8 cellular contexts compared by ENCODE assay signal in genomic region chr3:38164136-38164965, GRCh38. TPM values are rescaled to one million over a fixed set of nuclear protein-coding genes. Genes with fewer than 3 reads are reported as not detected.
A peak's percentile ranks its signal among the peaks of the same experiment; 100 is the strongest.
DNase-seq lines count a peak whose midpoint lies in the region; ATAC-seq and TF ChIP-seq lines count a peak whose summit lies in the region.

No MANE protein-coding gene starts in this region.

- no peaks in the 10 kb centered on the region for H3K9me3 ChIP-seq in iPS-18a (ENCODE audit: control insufficient read depth, low read depth, low read length)
- no peaks in the 10 kb centered on the region for H3K9me3 ChIP-seq in subcutaneous abdominal adipose tissue (ENCODE audit: control insufficient read depth in 5 of 5, low read length in 5 of 5)

- H3K4me3 ChIP-seq in BJ (ENCODE audit: low read depth, low read length) (peak overlapping the region; percentile 74), iPS-18a (ENCODE audit: low read length) (peak overlapping the region; percentile 90), subcutaneous abdominal adipose tissue (ENCODE audit: low read depth in 1 of 5, low read length in 5 of 5) (peak overlapping the region; percentile 61 to 95 (median 84))

- H3K27me3 ChIP-seq in BJ (ENCODE audit: control insufficient read depth, insufficient read depth, low read length) (no peaks in the 10 kb centered on the region), iPS-18a (ENCODE audit: control insufficient read depth, insufficient read depth, low read length) (no peaks in the 10 kb centered on the region), subcutaneous abdominal adipose tissue (ENCODE audit: control insufficient read depth in 5 of 5, insufficient read depth in 4 of 5, low read length in 5 of 5) (no peaks in the 10 kb centered on the region)

- POLR2A ChIA-PET in BJ (lab: Charles Lee): interaction anchor here (0.6 to 1.5 kb wide), 3 partner anchors 28 to 1098 kb away, joined by 3 to 7 read pairs (median 5); partner anchors contain the start of gene ACAA1
- POLR2A ChIA-PET in HEK293T (lab: Yijun Ruan, JAX): interaction anchor here (0.6 to 4.6 kb wide), 17 partner anchors 8 to 190 kb away, joined by 3 to 39 read pairs (median 3); partner anchors contain the start of genes ACAA1, MYD88 and XYLB

- no peak for ATAC-seq in HG03378 (IDR thresholded peaks at IDR 0.05; ENCODE audit: unreplicated experiment)

- CTCF ChIA-PET in BJ (lab: Yijun Ruan, JAX) (interaction anchor here (0.6 to 1.3 kb wide), 4 partner anchors 9 to 83 kb away, joined by 3 to 6 read pairs (median 4); no protein-coding TSS in a partner anchor), HEK293T (lab: Yijun Ruan, JAX) (interaction anchor here (0.7 to 1.4 kb wide), 2 partner anchors 10 to 134 kb away, joined by 3 to 4 read pairs; no protein-coding TSS in a partner anchor)

- H3K9me3 Mint-ChIP-seq in activated T-helper 1 cell treated with anti-CD3 and anti-CD28 coated beads, Interleukin-12 subunit alpha, Interleukin-12 subunit beta, Interleukin-2, Interleukin-4 antibody, amounts not matched to agents 30 ng/mL and 10 ng/mL and 1 ng/mL, durations not matched to agents 14 hours and 24 hours and 36 hours: no peaks in the 10 kb centered on the region

- peaks cover 19% of the 10 kb centered on the region for H3K36me3 Mint-ChIP-seq in activated T-helper 1 cell treated with anti-CD3 and anti-CD28 coated beads, Interleukin-12 subunit alpha, Interleukin-12 subunit beta, Interleukin-2, Interleukin-4 antibody, amounts not matched to agents 30 ng/mL and 10 ng/mL and 1 ng/mL, durations not matched to agents 14 hours and 24 hours and 36 hours (ENCODE audit: low read depth)

- H3K27me3 Mint-ChIP-seq in activated T-helper 1 cell treated with anti-CD3 and anti-CD28 coated beads, Interleukin-12 subunit alpha, Interleukin-12 subunit beta, Interleukin-2, Interleukin-4 antibody, amounts not matched to agents 30 ng/mL and 10 ng/mL and 1 ng/mL, durations not matched to agents 14 hours and 24 hours and 36 hours (ENCODE audit: insufficient read depth): no peaks in the 10 kb centered on the region

- H3K4me1 Mint-ChIP-seq in activated T-helper 1 cell treated with anti-CD3 and anti-CD28 coated beads, Interleukin-12 subunit alpha, Interleukin-12 subunit beta, Interleukin-2, Interleukin-4 antibody, amounts not matched to agents 30 ng/mL and 10 ng/mL and 1 ng/mL, durations not matched to agents 14 hours and 24 hours and 36 hours (ENCODE audit: low read depth): peaks cover 46% of the 10 kb centered on the region

- H3K36me3 ChIP-seq in BJ (ENCODE audit: control insufficient read depth, insufficient read depth, low read length) (no peaks in the 10 kb centered on the region), iPS-18a (ENCODE audit: control insufficient read depth, low read depth, low read length) (no peaks in the 10 kb centered on the region), subcutaneous abdominal adipose tissue (ENCODE audit: control insufficient read depth in 5 of 5, insufficient read depth in 5 of 5, low read length in 5 of 5) (no peaks in the 10 kb centered on the region)

- H3K9ac ChIP-seq in iPS-18a (ENCODE audit: low read length) (peak overlapping the region; percentile 88), subcutaneous abdominal adipose tissue (ENCODE audit: low read length in 5 of 5) (peak overlapping the region; percentile 72 to 98 (median 81))

- TF ChIP-seq CTCF in BJ (IDR thresholded peaks at IDR 0.05; ENCODE audit: insufficient read depth, low read depth, low read length): no peak

- peak overlapping the region; percentile 98 for H3K4me3 Mint-ChIP-seq in activated T-helper 1 cell treated with anti-CD3 and anti-CD28 coated beads, Interleukin-12 subunit alpha, Interleukin-12 subunit beta, Interleukin-2, Interleukin-4 antibody, amounts not matched to agents 30 ng/mL and 10 ng/mL and 1 ng/mL, durations not matched to agents 14 hours and 24 hours and 36 hours

- intact Hi-C loops in activated T-helper 1 cell treated with anti-CD3 and anti-CD28 coated beads, Interleukin-12 subunit alpha, Interleukin-12 subunit beta, Interleukin-2, Interleukin-4 antibody, amounts not matched to agents 30 ng/mL and 10 ng/mL and 1 ng/mL, durations not matched to agents 14 hours and 24 hours and 36 hours (cut with micrococcal nuclease): loop anchor here (1.0 to 10.0 kb wide), 3 partner anchors 10 to 1220 kb away; partner anchors contain the start of genes ACVR2B and SLC25A38

- H3K27ac Mint-ChIP-seq in activated T-helper 1 cell treated with anti-CD3 and anti-CD28 coated beads, Interleukin-12 subunit alpha, Interleukin-12 subunit beta, Interleukin-2, Interleukin-4 antibody, amounts not matched to agents 30 ng/mL and 10 ng/mL and 1 ng/mL, durations not matched to agents 14 hours and 24 hours and 36 hours: peak overlapping the region; percentile 100

- H3K27ac ChIP-seq in iPS-18a (ENCODE audit: low read length): peak overlapping the region; percentile 96
- peak overlapping the region; percentile 98 for H3K27ac ChIP-seq in subcutaneous abdominal adipose tissue (ENCODE audit: low read depth, low read length)

- H3K4me1 ChIP-seq in iPS-18a (ENCODE audit: control insufficient read depth, low read depth, low read length): no peaks in the 10 kb centered on the region
- H3K4me1 ChIP-seq in subcutaneous abdominal adipose tissue (ENCODE audit: control insufficient read depth in 5 of 5, insufficient read depth in 5 of 5, low read length in 5 of 5): peaks cover 2 to 27% (median 17%) of the 10 kb centered on the region in 5 donors

- DNase-seq in BJ (ENCODE audit: low read depth) (no peak), HEK293T (ENCODE audit: extremely low spot score) (no peak), mucosa of gallbladder (ENCODE audit: low spot score) (no peak), CD1c-positive myeloid dendritic cell (ENCODE audit: extremely low spot score) (no peak)
- DNase-seq in activated T-helper 1 cell treated with anti-CD3 and anti-CD28 coated beads, Interleukin-12 subunit alpha, Interleukin-12 subunit beta, Interleukin-2, Interleukin-4 antibody, amounts not matched to agents 30 ng/mL and 10 ng/mL and 1 ng/mL, durations not matched to agents 14 hours and 24 hours and 36 hours (ENCODE audit: low spot score): no peak

TF ChIP-seq in HEK293T, 16 proteins besides CTCF, POLR2A, EP300 and RAD21:
- TF ChIP-seq ZNF384 (IDR thresholded peaks at IDR 0.05): peak; percentile 55; the same call in 1 of the 2 replicates
- no peak for TF ChIP-seq L3MBTL2 (conservative IDR thresholded peaks at IDR 0.05)

RNA-seq across cellular contexts. Expression of gene OXSR1, which starts 1.0 kb away (rescaled TPM):
- 27.6 and 43.6 TPM in 2 replicates for polyA plus RNA-seq in BJ (2011; rRNA removed)
- polyA minus RNA-seq in BJ (2011; rRNA and poly(A)+ RNA removed): 23.6 and 26.9 TPM in 2 replicates
- total RNA-seq in activated T-helper 1 cell treated with anti-CD3 and anti-CD28 coated beads, Interleukin-12 subunit alpha, Interleukin-12 subunit beta, Interleukin-2, Interleukin-4 antibody, amounts not matched to agents 30 ng/mL and 10 ng/mL and 1 ng/mL, durations not matched to agents 14 hours and 24 hours and 36 hours: 48.6 and 50.8 TPM in 2 replicates
- total RNA-seq in mucosa of gallbladder: 36.7 TPM

RNA-seq across cellular contexts. Expression of gene MYD88, which starts 25.9 kb away (rescaled TPM):
- 28.4 and 45.6 TPM in 2 replicates for polyA plus RNA-seq in BJ (2011; rRNA removed)
- 21.3 and 41.9 TPM in 2 replicates for polyA minus RNA-seq in BJ (2011; rRNA and poly(A)+ RNA removed)
- 38.6 and 42.1 TPM in 2 replicates for total RNA-seq in activated T-helper 1 cell treated with anti-CD3 and anti-CD28 coated beads, Interleukin-12 subunit alpha, Interleukin-12 subunit beta, Interleukin-2, Interleukin-4 antibody, amounts not matched to agents 30 ng/mL and 10 ng/mL and 1 ng/mL, durations not matched to agents 14 hours and 24 hours and 36 hours
- 35.2 TPM for total RNA-seq in mucosa of gallbladder

RNA-seq across cellular contexts. Expression of gene ACAA1, which starts 27.4 kb away (rescaled TPM):
- 54.7 and 81.8 TPM in 2 replicates for polyA plus RNA-seq in BJ (2011; rRNA removed)
- polyA minus RNA-seq in BJ (2011; rRNA and poly(A)+ RNA removed): 37.3 and 60.4 TPM in 2 replicates
- 69.3 and 73.4 TPM in 2 replicates for total RNA-seq in activated T-helper 1 cell treated with anti-CD3 and anti-CD28 coated beads, Interleukin-12 subunit alpha, Interleukin-12 subunit beta, Interleukin-2, Interleukin-4 antibody, amounts not matched to agents 30 ng/mL and 10 ng/mL and 1 ng/mL, durations not matched to agents 14 hours and 24 hours and 36 hours
- total RNA-seq in mucosa of gallbladder: 135 TPM
